Comparison of ENCODE assay signal across 2 cellular contexts in genomic region chr18:62566818-62567217, GRCh38.
TF ChIP-seq lines count a peak whose summit lies in the region.

No MANE protein-coding gene starts in this region.

TF ChIP-seq in HepG2, 621 proteins besides CTCF, POLR2A, EP300 and RAD21:
- TF ChIP-seq MAFK (conservative IDR thresholded peaks at IDR 0.05 in 1 of 2, IDR thresholded peaks at IDR 0.05 in 1 of 2; ENCODE audit: low read length in 2 of 2) (peak; percentile 44 to 84; a peak in 2 of 4 replicates), MAFF (IDR thresholded peaks at IDR 0.05; ENCODE audit: low read depth, low read length) (peak; percentile 69; the same call in 1 of the 2 replicates), NR1H2 (CRISPR knock-in tag; IDR thresholded peaks at IDR 0.05; ENCODE audit: borderline replicate concordance, low read depth) (no peak)

TF ChIP-seq in IMR-90, 13 proteins besides CTCF, POLR2A, EP300 and RAD21:
- TF ChIP-seq CHD1 (IDR thresholded peaks at IDR 0.05; ENCODE audit: low read depth, low read length) (no peak), RCOR1 (IDR thresholded peaks at IDR 0.05; ENCODE audit: insufficient replicate concordance, low read length) (no peak), ELK1 (IDR thresholded peaks at IDR 0.05; ENCODE audit: borderline replicate concordance, low read depth, low read length) (no peak), MAFK (IDR thresholded peaks at IDR 0.05; ENCODE audit: low read depth, low read length) (peak; percentile 83)
